Comparison of ENCODE assay signal across 8 cellular contexts in the genomic region with DNA sequence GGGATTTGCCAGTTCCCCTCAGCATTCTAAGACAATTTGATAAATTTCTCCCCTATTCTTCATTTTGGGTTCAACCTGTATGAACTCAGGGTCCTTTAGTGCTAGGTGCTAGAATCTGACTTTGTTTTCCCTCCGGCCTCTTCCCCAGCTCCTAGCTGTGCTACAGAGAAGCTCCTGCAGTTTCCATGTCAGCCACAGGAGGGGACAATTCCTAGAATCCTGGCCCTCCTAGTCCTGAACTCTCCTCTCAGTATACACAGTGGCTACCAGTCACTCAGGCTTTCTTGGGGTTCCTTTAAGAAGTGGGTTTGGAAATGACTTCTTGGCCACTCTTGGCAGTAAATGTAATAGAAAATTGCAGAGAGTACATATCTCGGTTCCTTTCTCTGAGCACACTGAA. TPM values are rescaled to one million over a fixed set of nuclear protein-coding genes. Genes with fewer than 3 reads are reported as not detected.
DNase-seq lines count a peak whose midpoint lies in the region; ATAC-seq and TF ChIP-seq lines count a peak whose summit lies in the region.

No MANE protein-coding gene starts in this region.

- no peaks in the 10 kb centered on the region for H3K9me3 ChIP-seq in left ventricle myocardium inferior (replicated peaks)

- ATAC-seq in HG02678 (IDR thresholded peaks at IDR 0.05; ENCODE audit: unreplicated experiment): no peak

- DNase-seq in GM13977 (ENCODE audit: low spot score) (no peak), SK-N-DZ (ENCODE audit: low spot score) (peak; percentile 29), left ventricle myocardium inferior (no peak), NCI-H2107 treated with DMSO at 0.1 percent for 48 hours (lab: John Stamatoyannopoulos, UW; ENCODE audit: unreplicated experiment) (no peak), T1000 (lab: John Stamatoyannopoulos, UW) (no peak), NCI-H187 treated with DMSO at 0.1 percent for 48 hours (lab: John Stamatoyannopoulos, UW) (no peak)

- no peaks in the 10 kb centered on the region for H3K36me3 ChIP-seq in left ventricle myocardium inferior

- H3K27me3 ChIP-seq in left ventricle myocardium inferior (ENCODE audit: low read depth): no peaks in the 10 kb centered on the region

- no peak overlapping the region for H3K4me3 ChIP-seq in left ventricle myocardium inferior

- TF ChIP-seq CTCF in 22Rv1 (IDR thresholded peaks at IDR 0.05): peak; percentile 74
- peak; percentile 23 for TF ChIP-seq CTCF in GM13977 (IDR thresholded peaks at IDR 0.05; ENCODE audit: extremely low read depth, insufficient read depth, missing control alignments)
- peak; percentile 67 for TF ChIP-seq CTCF in left ventricle myocardium inferior (IDR thresholded peaks at IDR 0.05; ENCODE audit: borderline replicate concordance)

- peaks cover 5% of the 10 kb centered on the region for H3K4me1 ChIP-seq in left ventricle myocardium inferior

- intact Hi-C loops in left ventricle myocardium inferior (cut with micrococcal nuclease): no loop called here

- H3K27ac ChIP-seq in 22Rv1 (no peak overlapping the region), left ventricle myocardium inferior (replicated peaks) (no peak overlapping the region)

- in situ Hi-C loops in GM13977 (cut with MboI; ENCODE audit: low pct_unique_long_range_greater_than_20kb, low sequenced_read_pairs, unreplicated experiment): no loop called here

RNA-seq across cellular contexts. Expression of gene CHST10, which starts 4.9 kb away (rescaled TPM):
- 20.1 and 22.4 TPM in 2 replicates for polyA plus RNA-seq in SK-N-DZ (2014; cell fraction: cytosol; rRNA removed)
- polyA plus RNA-seq in SK-N-DZ (2014; cell fraction: nucleus; rRNA removed): 20.2 and 21.5 TPM in 2 replicates
- total RNA-seq in left ventricle myocardium inferior: 11.6 TPM

RNA-seq across cellular contexts. Expression of gene NMS, which starts 48.0 kb away (rescaled TPM):
- polyA plus RNA-seq in SK-N-DZ (2014; cell fraction: cytosol; rRNA removed): not detected in 2 replicates
- polyA plus RNA-seq in SK-N-DZ (2014; cell fraction: nucleus; rRNA removed): not detected in 2 replicates
- total RNA-seq in left ventricle myocardium inferior: not detected

Comparison
In these comparisons a context has a peak if more than half of its experiments do, and no peak if none do; other contexts are left out.
1. CTCF ChIP-seq: peak in every context shown above with its lines; median percentile 74 in 22Rv1; 67 in left ventricle myocardium inferior; 23 in GM13977.